Comparison of ENCODE assay signal across 9 cellular contexts in the genomic region with DNA sequence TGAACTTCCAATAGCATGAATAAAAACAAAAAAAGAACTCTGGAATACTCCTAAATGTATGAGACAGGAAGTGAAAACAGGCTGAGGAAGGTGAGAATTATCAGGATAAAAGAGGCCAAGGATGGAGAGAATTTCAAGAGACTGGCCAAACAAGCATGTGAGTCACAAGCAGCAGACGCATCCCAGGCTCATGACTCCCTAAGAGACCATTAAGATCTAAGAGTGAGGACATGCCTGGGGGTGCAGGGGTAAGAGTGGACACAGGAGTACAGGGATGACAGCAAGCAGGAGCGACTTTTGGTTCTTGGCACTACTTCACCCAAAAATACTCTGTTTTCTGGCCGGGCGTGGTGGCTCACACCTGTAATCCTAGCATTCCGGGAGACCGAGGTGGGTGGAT. TPM values are rescaled to one million over a fixed set of nuclear protein-coding genes. Genes with fewer than 3 reads are reported as not detected.
DNase-seq lines count a peak whose midpoint lies in the region; ATAC-seq and TF ChIP-seq lines count a peak whose summit lies in the region.
"Had no signal": no experiment of that assay in that cellular context is flagged by ENCODE, and none has a peak within 500 bp of the region (broad histone marks: within the 10 kb centered on the region; RNA-seq: fewer than 3 reads in every experiment).

No MANE protein-coding gene starts in this region.

- H3K23ac ChIP-seq in mesendoderm (ENCODE audit: low read length): no peak overlapping the region

- WGBS in mammary epithelial cell (ENCODE audit: low coverage, missing lambda C conversion rate): 12% methylated on average over 6 of the region's 6 CpGs
- WGBS in mesendoderm (ENCODE audit: extremely low coverage, insufficient coverage, low lambda C conversion rate): no CpG with 5 or more reads among the region's 6 CpGs

- no peak overlapping the region for H3K56ac ChIP-seq in mesendoderm (ENCODE audit: low read length)

- no peak overlapping the region for H4K5ac ChIP-seq in mesendoderm (ENCODE audit: low read length)

- no TSS peak for BruUV-seq in mammary epithelial cell (replicated peaks; lab: Mats Ljungman, UMichigan)

- POLR2A ChIA-PET in HEK293 (lab: Yijun Ruan, JAX): interaction anchor here (0.6 kb wide), 1 partner anchor 16 kb away, joined by 5 read pairs; no protein-coding TSS in a partner anchor

- peak overlapping the region; percentile 66 for H3K4me2 ChIP-seq in mammary epithelial cell (ENCODE audit: insufficient read depth, low read depth, low read length)
- no peak overlapping the region for H3K4me2 ChIP-seq in mesendoderm (ENCODE audit: low read length)

- no peak overlapping the region for H2BK15ac ChIP-seq in mesendoderm (replicated peaks; ENCODE audit: low read depth)

- no peak overlapping the region for H3K4ac ChIP-seq in mesendoderm (ENCODE audit: low read depth, low read length)

- H3K9ac ChIP-seq in mammary epithelial cell (ENCODE audit: insufficient read depth, low read length): no peak overlapping the region
- no peak overlapping the region for H3K9ac ChIP-seq in mesendoderm (ENCODE audit: low read length)

- TF ChIP-seq CTCF in AG10803 (conservative IDR thresholded peaks at IDR 0.05; ENCODE audit: low read length): no peak
- TF ChIP-seq CTCF in HEK293 (tag by site-specific recombination; IDR thresholded peaks at IDR 0.05): no peak
- TF ChIP-seq CTCF in mammary epithelial cell (conservative IDR thresholded peaks at IDR 0.05 in 1 of 2, IDR thresholded peaks at IDR 0.05 in 1 of 2; ENCODE audit: extremely low read depth in 1 of 2, insufficient read depth in 1 of 2, low read depth in 1 of 2, low read length in 2 of 2): no peak
- no peak for TF ChIP-seq CTCF in GM20000 (IDR thresholded peaks at IDR 0.05; ENCODE audit: extremely low read depth, missing control alignments)

- H3K36me3 ChIP-seq in HEK293 (ENCODE audit: control insufficient read depth in 2 of 2, insufficient read depth in 1 of 2, low read length in 2 of 2): peaks cover 8 to 30% of the 10 kb centered on the region in 2 experiments; a peak in 2 of 3 replicates
- H3K36me3 ChIP-seq in mammary epithelial cell (ENCODE audit: insufficient read depth, low read length): peaks cover 2% of the 10 kb centered on the region
- no peaks in the 10 kb centered on the region for H3K36me3 ChIP-seq in mesendoderm (ENCODE audit: control insufficient read depth, insufficient read depth, low read length)

- H2AFZ ChIP-seq in mammary epithelial cell (ENCODE audit: low read depth, low read length): peak overlapping the region; percentile 49

- CTCF ChIA-PET in HEK293 (lab: Yijun Ruan, JAX): interaction anchor here (0.5 kb wide), 1 partner anchor 35 kb away, joined by 3 read pairs; no protein-coding TSS in a partner anchor
- CTCF ChIA-PET in mammary epithelial cell (lab: Charles Lee; ENCODE audit: low non-redundant PET): no interaction called here

- H3K27ac ChIP-seq in HEK293 (ENCODE audit: extremely low read depth, low read depth, low read length) (no peak overlapping the region), mammary epithelial cell (ENCODE audit: insufficient read depth, low read depth, low read length) (peak overlapping the region; percentile 77), mesendoderm (ENCODE audit: low read depth, low read length) (no peak overlapping the region)
- H3K27ac ChIP-seq: ascending aorta had no signal

- peaks cover 13% of the 10 kb centered on the region for H3K79me1 ChIP-seq in mesendoderm (ENCODE audit: low read length)

- H4K8ac ChIP-seq in mesendoderm (ENCODE audit: low read depth, low read length): no peak overlapping the region

- ATAC-seq in GM18868 (IDR thresholded peaks at IDR 0.05; ENCODE audit: unreplicated experiment) (no peak), GM21737 (IDR thresholded peaks at IDR 0.05; ENCODE audit: unreplicated experiment) (no peak), GM21447 (IDR thresholded peaks at IDR 0.05; ENCODE audit: unreplicated experiment) (no peak)

- H3K4me3 ChIP-seq in AG10803 (ENCODE audit: low read length) (no peak overlapping the region), HEK293 (ENCODE audit: low read depth, low read length) (no peak overlapping the region), mammary epithelial cell (replicated peaks in 1 of 3; ENCODE audit: insufficient read depth in 1 of 3, low read depth in 2 of 3, low read length in 3 of 3) (no peak overlapping the region), mesendoderm (ENCODE audit: low read length) (no peak overlapping the region)
- H3K4me3 ChIP-seq: ascending aorta had no signal

- no peak overlapping the region for H2BK120ac ChIP-seq in mesendoderm (ENCODE audit: low read depth, low read length)

- no peak overlapping the region for H3K18ac ChIP-seq in mesendoderm (ENCODE audit: low read length)

- in situ Hi-C loops in mammary epithelial cell (cut with MboI; ENCODE audit: low sequenced_read_pairs in 2 of 2): no loop called here

- H3K4me1 ChIP-seq in HEK293 (ENCODE audit: control insufficient read depth, insufficient read depth, low read length): peaks cover 11% of the 10 kb centered on the region
- peaks cover 68% of the 10 kb centered on the region for H3K4me1 ChIP-seq in mammary epithelial cell (ENCODE audit: insufficient read depth, low read length)
- peaks cover 2% of the 10 kb centered on the region for H3K4me1 ChIP-seq in mesendoderm (ENCODE audit: control insufficient read depth, low read depth, low read length)

- H3K79me2 ChIP-seq in mammary epithelial cell (ENCODE audit: insufficient read depth, low read length) (peaks cover 72% of the 10 kb centered on the region), mesendoderm (ENCODE audit: control insufficient read depth, insufficient read depth, low read length) (peaks cover 19% of the 10 kb centered on the region)

- no peak overlapping the region for H2AK5ac ChIP-seq in mesendoderm (ENCODE audit: low read length)

- no peaks in the 10 kb centered on the region for H3K9me3 ChIP-seq in HEK293 (ENCODE audit: control insufficient read depth, insufficient read depth, low read depth, low read length)
- no peaks in the 10 kb centered on the region for H3K9me3 ChIP-seq in mammary epithelial cell (replicated peaks; ENCODE audit: insufficient read depth, low read length)
- H3K9me3 ChIP-seq: ascending aorta had no signal

- H2BK5ac ChIP-seq in mesendoderm (ENCODE audit: low read length): no peak overlapping the region

- H3K27me3 ChIP-seq in mammary epithelial cell (ENCODE audit: insufficient read depth, low read length) (no peaks in the 10 kb centered on the region), mesendoderm (ENCODE audit: insufficient read depth, low read length, poor library complexity) (no peaks in the 10 kb centered on the region)
- H3K27me3 ChIP-seq: ascending aorta had no signal

- dilution Hi-C loops in mammary epithelial cell (cut with HindIII; ENCODE audit: low sequenced_read_pairs): no loop called here

- DNase-seq in AG10803 (ENCODE audit: low read depth) (peak; percentile 68), mammary epithelial cell (peak; percentile 89), mesendoderm (peak; percentile 23), GM20000 (ENCODE audit: low spot score) (no peak)

- no peaks in the 10 kb centered on the region for H4K20me1 ChIP-seq in mammary epithelial cell (ENCODE audit: insufficient read depth, low read length)

- intact Hi-C loops in mammary epithelial cell (cut with micrococcal nuclease): no loop called here

TF ChIP-seq in HEK293, 187 proteins besides CTCF, POLR2A, EP300 and RAD21:
- TF ChIP-seq ZEB2 (tag by site-specific recombination; IDR thresholded peaks at IDR 0.05): peak; percentile 51; the same call in 1 of the 2 replicates
- no peak for TF ChIP-seq SP7 (tag by site-specific recombination; IDR thresholded peaks at IDR 0.05)
- TF ChIP-seq PRDM1 (tag by site-specific recombination; IDR thresholded peaks at IDR 0.05): peak; percentile 55; the same call in 1 of the 2 replicates
- TF ChIP-seq KLF16 (tag by site-specific recombination; IDR thresholded peaks at IDR 0.05): no peak
- TF ChIP-seq WT1 (tag by site-specific recombination; IDR thresholded peaks at IDR 0.05): peak; percentile 45; the same call in 1 of the 2 replicates

RNA-seq across cellular contexts. Expression of gene SCAMP2, which starts 7.1 kb away (rescaled TPM):
- total RNA-seq in mammary epithelial cell: 10 to 100 TPM; 36.5 to 52.6 TPM
- polyA plus RNA-seq in mammary epithelial cell: 70.6 TPM
- polyA minus RNA-seq in mammary epithelial cell: 325 TPM
- 36.0 TPM for polyA plus RNA-seq in mesendoderm (2013, experiment 1 of 2)
- polyA plus RNA-seq in mesendoderm (2013, experiment 2 of 2): 32.5 TPM

RNA-seq across cellular contexts. Expression of gene ULK3, which starts 23.1 kb away (rescaled TPM):
- total RNA-seq in mammary epithelial cell: 10 to 100 TPM; 20.0 to 26.3 TPM
- 17.8 TPM for polyA plus RNA-seq in mammary epithelial cell
- polyA minus RNA-seq in mammary epithelial cell: 22.1 TPM
- 13.7 TPM for polyA plus RNA-seq in mesendoderm (2013, experiment 1 of 2)
- polyA plus RNA-seq in mesendoderm (2013, experiment 2 of 2): 13.9 TPM

RNA-seq across cellular contexts. Expression of gene MPI, which starts 23.8 kb away (rescaled TPM):
- total RNA-seq in mammary epithelial cell: 10 to 100 TPM; 32.1 to 32.7 TPM
- 87.6 TPM for polyA plus RNA-seq in mammary epithelial cell
- polyA minus RNA-seq in mammary epithelial cell: 68.4 TPM
- 21.1 TPM for polyA plus RNA-seq in mesendoderm (2013, experiment 1 of 2)
- 20.1 TPM for polyA plus RNA-seq in mesendoderm (2013, experiment 2 of 2)

RNA-seq across cellular contexts. Expression of gene CPLX3, which starts 39.7 kb away (rescaled TPM):
- total RNA-seq in mammary epithelial cell: not detected
- not detected for polyA plus RNA-seq in mammary epithelial cell
- not detected for polyA minus RNA-seq in mammary epithelial cell
- 0.22 TPM for polyA plus RNA-seq in mesendoderm (2013, experiment 1 of 2)
- polyA plus RNA-seq in mesendoderm (2013, experiment 2 of 2): 0.24 TPM
- total RNA-seq: ascending aorta had no signal

RNA-seq across cellular contexts. Expression of gene FAM219B, which starts 40.6 kb away (rescaled TPM):
- total RNA-seq in mammary epithelial cell: 10 to 100 TPM; 64.2 to 89.0 TPM
- polyA plus RNA-seq in mammary epithelial cell: 26.5 TPM
- polyA minus RNA-seq in mammary epithelial cell: 18.8 TPM
- polyA plus RNA-seq in mesendoderm (2013, experiment 1 of 2): 24.2 TPM
- polyA plus RNA-seq in mesendoderm (2013, experiment 2 of 2): 24.6 TPM
